ENCODE assay signal across 9 cellular contexts in genomic region chr3:55721716-55722484, GRCh38.
DNase-seq lines count a peak whose midpoint lies in the region; ATAC-seq and TF ChIP-seq lines count a peak whose summit lies in the region.
"Had no signal": no experiment of that assay in that cellular context is flagged by ENCODE, and none has a peak within 500 bp of the region (broad histone marks: within the 10 kb centered on the region; RNA-seq: fewer than 3 reads in every experiment).

No MANE protein-coding gene starts in this region.

- peak overlapping the region; percentile 79 for H2BK12ac ChIP-seq in trophoblast cell (ENCODE audit: low read length)

- no peak for ATAC-seq in GM18502 (IDR thresholded peaks at IDR 0.05; ENCODE audit: poor library complexity, unreplicated experiment)
- ATAC-seq in GM21447 (IDR thresholded peaks at IDR 0.05; ENCODE audit: unreplicated experiment) = no peak

- peak overlapping the region; percentile 92 for H2AK5ac ChIP-seq in trophoblast cell (ENCODE audit: low read length)

- H2AFZ ChIP-seq in trophoblast cell (ENCODE audit: insufficient read depth, low read length, poor library complexity) = no peak overlapping the region

- no peak overlapping the region for H3K23ac ChIP-seq in trophoblast cell (ENCODE audit: low read length)

- no peak overlapping the region for H4K8ac ChIP-seq in trophoblast cell (ENCODE audit: low read depth, low read length)

- no peak overlapping the region for H3K18ac ChIP-seq in trophoblast cell (ENCODE audit: low read length)

- H3K4me1 ChIP-seq in trophoblast cell (ENCODE audit: control insufficient read depth in 1 of 2, insufficient read depth in 2 of 2, low read length in 2 of 2) = peaks cover 2 to 8% of the 10 kb centered on the region in 2 experiments

- peaks cover 4% of the 10 kb centered on the region for H3K79me1 ChIP-seq in trophoblast cell (ENCODE audit: low read length)

- H3K4ac ChIP-seq in trophoblast cell (ENCODE audit: low read depth, low read length) = peak overlapping the region; percentile 44

- no CpG with 5 or more reads among the region's 5 CpGs for WGBS in trophoblast cell (ENCODE audit: extremely low coverage, insufficient coverage, insufficient read length)

- no peaks in the 10 kb centered on the region for H3K79me2 ChIP-seq in trophoblast cell (ENCODE audit: control insufficient read depth, insufficient read depth, low read length, poor library complexity)

- no peaks in the 10 kb centered on the region for H3K36me3 ChIP-seq in trophoblast cell (ENCODE audit: control insufficient read depth in 1 of 2, insufficient read depth in 2 of 2, low read length in 2 of 2)

- H3K4me2 ChIP-seq in trophoblast cell (ENCODE audit: low read length) = no peak overlapping the region

- DNase-seq in GM12865 (ENCODE audit: low read depth) (peak; percentile 53), NCI-H69 (lab: John Stamatoyannopoulos, UW) (peak; percentile 12), fibroblast of gingiva (ENCODE audit: low read depth) (peak; percentile 19), trophoblast cell (peak in 1 of 2 donors; percentile 8), NCI-H1048 (lab: John Stamatoyannopoulos, UW) (no peak)
- DNase-seq in activated CD4-positive, alpha-beta T cell treated with anti-CD3 and anti-CD28 coated beads for 4 hours = no peak
- DNase-seq: T-helper 2 cell had no signal

- H4K12ac ChIP-seq in trophoblast cell (ENCODE audit: low read depth, low read length) = no peak overlapping the region

- H3K9ac ChIP-seq in trophoblast cell (ENCODE audit: low read length) = no peak overlapping the region

- H3K4me3 ChIP-seq in GM12865 (ENCODE audit: low read depth, low read length) (no peak overlapping the region), trophoblast cell (ENCODE audit: low read depth, low read length) (no peak overlapping the region)

- peak overlapping the region; percentile 72 for H2BK120ac ChIP-seq in trophoblast cell (ENCODE audit: insufficient read depth, low read length, poor library complexity)

- peak overlapping the region; percentile 6 for H2BK5ac ChIP-seq in trophoblast cell (ENCODE audit: low read depth, low read length, poor library complexity)

- peak; percentile 64 for TF ChIP-seq CTCF in GM12865 (IDR thresholded peaks at IDR 0.05; ENCODE audit: insufficient read depth, low read depth, low read length, missing control alignments)

- H4K91ac ChIP-seq in trophoblast cell (ENCODE audit: low read depth, low read length) = peak overlapping the region; percentile 2

- H3K14ac ChIP-seq in trophoblast cell (ENCODE audit: low read length) = peak overlapping the region; percentile 81

- H3K27ac ChIP-seq in trophoblast cell (ENCODE audit: low read depth, low read length) = no peak overlapping the region

- H3K9me3 ChIP-seq in trophoblast cell (ENCODE audit: insufficient read depth, low read depth, low read length) = no peaks in the 10 kb centered on the region

- H3K27me3 ChIP-seq in trophoblast cell (ENCODE audit: insufficient read depth, low read length) = no peaks in the 10 kb centered on the region

Comparison
In these comparisons a context has a peak if more than half of its experiments do, and no peak if none do; other contexts are left out.
1. DNase-seq: peak in GM12865 (single experiment), NCI-H69 (single experiment) and fibroblast of gingiva (single experiment); none in NCI-H1048 (single experiment) and activated CD4-positive, alpha-beta T cell treated with anti-CD3 and anti-CD28 coated beads for 4 hours (0 of 2).